Comparison of ENCODE assay signal across 27 cellular contexts in the genomic region with DNA sequence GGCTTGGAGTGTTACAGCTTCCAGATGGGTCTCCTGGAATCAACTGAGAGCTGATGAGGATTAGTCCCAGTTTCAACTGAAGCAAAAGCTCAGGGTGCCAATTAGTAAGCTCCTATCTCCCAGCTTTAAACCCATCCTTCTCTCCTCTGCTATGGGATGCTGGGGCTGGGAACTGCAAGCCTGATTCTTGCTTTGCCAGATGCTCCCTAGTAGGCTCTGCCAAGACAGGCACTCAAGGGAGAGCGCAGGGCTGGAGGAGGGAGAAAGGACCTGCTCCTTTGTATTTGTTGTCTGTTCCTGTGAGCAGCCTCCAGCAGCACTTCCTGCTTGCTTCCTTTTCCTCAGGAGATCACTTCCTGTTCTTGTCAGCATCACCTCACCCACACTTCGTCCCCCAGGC.
DNase-seq lines count a peak whose midpoint lies in the region; ATAC-seq and TF ChIP-seq lines count a peak whose summit lies in the region.
"Had no signal": no experiment of that assay in that cellular context is flagged by ENCODE, and none has a peak within 500 bp of the region (broad histone marks: within the 10 kb centered on the region; RNA-seq: fewer than 3 reads in every experiment).

No MANE protein-coding gene starts in this region.

- intact Hi-C loops in heart right ventricle (cut with DNase I): no loop called here
- intact Hi-C loops in cardiac septum (cut with DNase I): no loop called here
- intact Hi-C loops in vagina (cut with DNase I): no loop called here

- DNase-seq in heart right ventricle: no peak
- DNase-seq in cardiac septum (ENCODE audit: low spot score): no peak
- peak; percentile 5 for DNase-seq in NCI-H69 (lab: John Stamatoyannopoulos, UW)
- DNase-seq in cerebellum (ENCODE audit: low spot score): peak; percentile 57
- peak; percentile 25 to 83 for DNase-seq in vagina (ENCODE audit: extremely low spot score in 2 of 2)
- DNase-seq in ureter (ENCODE audit: low spot score): no peak
- no peak for DNase-seq in KBM-7
- DNase-seq: activated B cell treated with CpG ODN at 0.5 μM for 24 hours; activated CD4-positive, alpha-beta T cell treated with anti-CD3 and anti-CD28 coated beads, Interleukin-2, amount 50 U/mL, for 4 hours; activated naive CD4-positive, alpha-beta T cell treated with anti-CD3 and anti-CD28 coated beads for 36 hours; AML-193; amniotic stem cell; esophagus squamous epithelium; gastrocnemius medialis; GDM1; hippocampal formation; left cardiac atrium; MG63; NCI-H1436 treated with DMSO at 0.1 percent for 48 hours; NCI-H526; SJCRH30; stimulated activated naive CD8-positive, alpha-beta T cell treated with anti-CD3 and anti-CD28 coated beads, Interleukin-15, amount 100 ng/mL, for 72 hours had no signal

- no peak for TF ChIP-seq CTCF in heart right ventricle (IDR thresholded peaks at IDR 0.05)
- no peak for TF ChIP-seq CTCF in vagina (IDR thresholded peaks at IDR 0.05)

- H3K27me3 ChIP-seq in heart right ventricle: peaks cover 0 to 3% (median 0%) of the 10 kb centered on the region in 7 donors
- H3K27me3 ChIP-seq in vagina: no peaks in the 10 kb centered on the region
- H3K27me3 ChIP-seq: esophagus squamous epithelium, gastrocnemius medialis, MG63, SJCRH30 had no signal

- TF ChIP-seq POLR2A in vagina (IDR thresholded peaks at IDR 0.05): no peak

- peak overlapping the region in 1 of 10 donors; percentile 2 for H3K27ac ChIP-seq in heart right ventricle
- no peak overlapping the region for H3K27ac ChIP-seq in vagina
- H3K27ac ChIP-seq: A549, esophagus squamous epithelium, gastrocnemius medialis, prostate gland, SJCRH30 had no signal

- in situ Hi-C loops in KBM-7 (cut with MboI; ENCODE audit: low pct_unique_long_range_greater_than_20kb, low sequenced_read_pairs): no loop called here

- H3K36me3 ChIP-seq in heart right ventricle (no peaks in the 10 kb centered on the region), vagina (no peaks in the 10 kb centered on the region)
- H3K36me3 ChIP-seq: gastrocnemius medialis, HAP-1, MG63, prostate gland, SJCRH30 had no signal

- 19 to 48% methylated on average over 2 of the region's 2 CpGs for WGBS in heart right ventricle, 2 donors

- H3K4me3 ChIP-seq in heart right ventricle (no peak overlapping the region), vagina (no peak overlapping the region)
- H3K4me3 ChIP-seq: A549, esophagus squamous epithelium, gastrocnemius medialis, HAP-1, K562, MG63, prostate gland, SJCRH30 had no signal

- H3K4me1 ChIP-seq in heart right ventricle (peaks cover 0 to 22% (median 4%) of the 10 kb centered on the region in 9 donors), vagina (no peaks in the 10 kb centered on the region)
- H3K4me1 ChIP-seq: A549, esophagus squamous epithelium, HAP-1, prostate gland had no signal

- peaks cover 0 to 25% (median 11%) of the 10 kb centered on the region in 11 donors for H3K9me3 ChIP-seq in heart right ventricle
- no peaks in the 10 kb centered on the region for H3K9me3 ChIP-seq in vagina
- H3K9me3 ChIP-seq: esophagus squamous epithelium, gastrocnemius medialis, HAP-1, MG63, prostate gland, SJCRH30 had no signal

- ATAC-seq in heart right ventricle: peak; percentile 41 to 89 (median 64)
- ATAC-seq in GM21528 (IDR thresholded peaks at IDR 0.05; ENCODE audit: low FRiP score, unreplicated experiment): no peak
- ATAC-seq: A549; gastrocnemius medialis; K562; stimulated activated naive CD8-positive, alpha-beta T cell treated with anti-CD3 and anti-CD28 coated beads, Interleukin-15, amount 100 ng/mL, for 72 hours had no signal

Comparison
In these comparisons a context has a peak if more than half of its experiments do, and no peak if none do; other contexts are left out.
1. DNase-seq: peak in NCI-H69 (single experiment), cerebellum (single experiment) and vagina (2 of 2); none in heart right ventricle (0 of 2), cardiac septum (single experiment), ureter (single experiment) and KBM-7 (single experiment).